ENCODE assay signal across 1 cellular context in the genomic region with DNA sequence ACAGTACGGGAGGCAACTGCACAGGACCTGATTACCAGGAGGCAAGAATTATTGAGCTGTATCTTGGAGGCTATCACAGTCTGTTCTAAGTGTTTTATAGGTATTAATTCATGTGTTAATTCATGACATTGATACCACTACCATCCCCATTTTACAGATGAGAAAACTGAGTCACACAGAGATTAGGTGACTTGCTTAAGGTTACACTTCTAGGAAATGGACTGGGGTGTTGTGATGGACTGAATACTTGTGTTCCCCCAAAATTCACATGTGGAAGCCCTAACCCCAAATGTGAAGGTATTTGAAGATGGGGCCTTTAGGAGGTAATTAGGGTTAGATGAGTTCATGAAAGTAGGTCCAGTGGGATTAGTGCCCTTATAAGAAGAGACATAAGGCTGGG.
TF ChIP-seq lines count a peak whose summit lies in the region.

No MANE protein-coding gene starts in this region.

TF ChIP-seq in H1, 55 proteins besides CTCF, POLR2A, EP300 and RAD21:
- TF ChIP-seq SUZ12 (IDR thresholded peaks at IDR 0.05; ENCODE audit: low read length) (no peak), SIN3A (conservative IDR thresholded peaks at IDR 0.05 in 1 of 2, IDR thresholded peaks at IDR 0.05 in 1 of 2; ENCODE audit: low read depth in 1 of 2, low read length in 2 of 2) (no peak), BRCA1 (IDR thresholded peaks at IDR 0.05; ENCODE audit: low read depth, low read length) (no peak), KDM1A (IDR thresholded peaks at IDR 0.05; ENCODE audit: borderline replicate concordance, low read length) (0 out of 2 replicates have a peak, but pooled peaks have one; percentile 32), SIRT6 (IDR thresholded peaks at IDR 0.05; ENCODE audit: low read length) (no peak)
